In genomic region chr1:201111672-201112071, GRCh38 we compare ENCODE assay signal across 1 cellular context.
TF ChIP-seq lines count a peak whose summit lies in the region.

No MANE protein-coding gene starts in this region.

TF ChIP-seq in K562, 482 proteins besides CTCF, POLR2A, EP300 and RAD21:
- TF ChIP-seq WHSC1 (IDR thresholded peaks at IDR 0.05; ENCODE audit: low read length) (no peak), CTBP1 (IDR thresholded peaks at IDR 0.05; ENCODE audit: borderline replicate concordance) (no peak), SNAPC5 (CRISPR knock-in tag; IDR thresholded peaks at IDR 0.05) (no peak), MTF1 (CRISPR knock-in tag; IDR thresholded peaks at IDR 0.05; ENCODE audit: borderline replicate concordance) (no peak), ZNF263 (CRISPR knock-in tag; IDR thresholded peaks at IDR 0.05; ENCODE audit: borderline replicate concordance) (peak; percentile 80), ZBTB2 (IDR thresholded peaks at IDR 0.05) (no peak)
